ENCODE assay signal across 8 cellular contexts in the genomic region with DNA sequence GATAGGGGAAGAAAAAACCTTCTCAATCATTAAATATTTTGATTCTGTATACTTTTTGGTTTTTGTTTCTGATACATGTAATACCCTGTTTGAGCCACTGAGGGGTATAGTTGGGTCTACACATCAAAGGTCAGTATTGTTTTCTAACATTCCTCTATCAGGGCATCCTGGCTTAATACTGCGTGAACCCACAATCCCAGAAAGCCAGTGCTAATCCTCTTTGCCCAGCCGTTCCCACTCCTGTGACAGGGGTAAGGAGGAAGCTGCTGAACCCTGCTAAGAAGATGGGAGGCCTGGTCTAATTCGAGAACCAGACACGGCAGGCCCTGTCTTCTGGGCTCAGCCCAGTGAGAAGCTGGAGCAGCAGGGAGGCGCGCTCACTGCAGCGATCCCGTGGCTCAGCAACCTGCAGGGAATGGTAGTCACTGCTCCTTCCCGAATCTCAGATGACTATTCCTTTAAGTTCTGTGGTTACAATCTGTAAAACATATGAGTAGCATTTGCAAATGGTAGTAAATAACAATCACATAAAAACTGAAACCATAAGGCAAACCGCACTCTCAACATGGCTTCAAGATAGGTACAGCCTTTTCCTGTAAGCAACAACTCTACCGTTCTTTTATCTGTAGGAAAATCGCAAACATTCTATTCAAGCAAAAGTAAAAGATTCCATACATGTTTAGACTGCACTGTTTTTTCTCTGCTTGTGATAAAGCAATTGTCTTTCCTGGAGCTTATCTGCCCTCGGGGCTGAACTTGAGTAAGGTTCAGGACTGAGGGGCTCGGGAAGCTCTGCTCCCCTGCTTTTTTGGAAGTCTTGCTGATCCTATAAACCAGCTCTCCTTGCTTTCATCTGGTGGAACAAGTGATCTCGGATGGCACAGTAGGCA.
DNase-seq lines count a peak whose midpoint lies in the region; ATAC-seq and TF ChIP-seq lines count a peak whose summit lies in the region.

No MANE protein-coding gene starts in this region.

- H3K36me3 Mint-ChIP-seq in CD8-positive, alpha-beta T cell: no peaks in the 10 kb centered on the region
- H3K36me3 Mint-ChIP-seq in endothelial cell (ENCODE audit: low read depth, unreplicated experiment): no peaks in the 10 kb centered on the region

- H3K27ac ChIP-seq in CD8-positive, alpha-beta T cell (ENCODE audit: low read depth, low read length): peak overlapping the region; percentile 45
- H3K27ac ChIP-seq in Panc1 (ENCODE audit: low read length) (no peak overlapping the region), muscle layer of colon (ENCODE audit: low read depth, low read length) (peak overlapping the region; percentile 40)

- BruUV-seq in Panc1 (replicated peaks; lab: Mats Ljungman, UMichigan): no TSS peak

- H3K27ac Mint-ChIP-seq in CD8-positive, alpha-beta T cell: peak overlapping the region; percentile 71
- H3K27ac Mint-ChIP-seq in endothelial cell (ENCODE audit: unreplicated experiment): peak overlapping the region; percentile 22

- CTCF ChIA-PET in CD8-positive, alpha-beta T cell (lab: Charles Lee): no interaction called here
- CTCF ChIA-PET in Panc1 (lab: Charles Lee): no interaction called here

- H3K36me3 ChIP-seq in CD8-positive, alpha-beta T cell (ENCODE audit: insufficient read depth, low read length): no peaks in the 10 kb centered on the region
- no peaks in the 10 kb centered on the region for H3K36me3 ChIP-seq in H7 (replicated peaks; ENCODE audit: control insufficient read depth, insufficient read depth, low read length)
- no peaks in the 10 kb centered on the region for H3K36me3 ChIP-seq in Panc1 (ENCODE audit: control insufficient read depth, insufficient read depth, low read length)
- no peaks in the 10 kb centered on the region for H3K36me3 ChIP-seq in muscle layer of colon (ENCODE audit: insufficient read depth, low read length)

- in situ Hi-C loops in Panc1 (cut with HindIII; ENCODE audit: low pct_unique_long_range_greater_than_20kb, low sequenced_read_pairs): no loop called here

- DNase-seq in CD8-positive, alpha-beta T cell: peak in 2 of 7 experiments; percentile 11 to 66
- DNase-seq in H7: peak; percentile 50
- DNase-seq in Panc1 (ENCODE audit: low read depth, low spot score): no peak
- peak; percentile 32 for DNase-seq in endothelial cell (ENCODE audit: low spot score)
- no peak for DNase-seq in NCI-H510A treated with DMSO at 0.1 percent for 48 hours (lab: John Stamatoyannopoulos, UW)

- peaks cover 4% of the 10 kb centered on the region for H3K27me3 Mint-ChIP-seq in CD8-positive, alpha-beta T cell (ENCODE audit: low read depth)
- peaks cover 1% of the 10 kb centered on the region for H3K27me3 Mint-ChIP-seq in endothelial cell (ENCODE audit: unreplicated experiment)

- H3K4me1 Mint-ChIP-seq in CD8-positive, alpha-beta T cell (ENCODE audit: low read depth): peaks cover 3% of the 10 kb centered on the region
- peaks cover 9% of the 10 kb centered on the region for H3K4me1 Mint-ChIP-seq in endothelial cell (ENCODE audit: unreplicated experiment)

- intact Hi-C loops in CD8-positive, alpha-beta T cell (cut with DNase I, micrococcal nuclease): no loop called here
- intact Hi-C loops in Panc1 (cut with micrococcal nuclease; ENCODE audit: unreplicated experiment): no loop called here

- ATAC-seq in CD8-positive, alpha-beta T cell: peak; percentile 56
- ATAC-seq in Panc1 (no peak), GM21423 (IDR thresholded peaks at IDR 0.05; ENCODE audit: unreplicated experiment) (no peak), GM19324 (IDR thresholded peaks at IDR 0.05; ENCODE audit: low FRiP score, unreplicated experiment) (no peak)

- H3K9ac ChIP-seq in muscle layer of colon (ENCODE audit: low read length): peak overlapping the region; percentile 41

- peak; percentile 14 for TF ChIP-seq CTCF in CD8-positive, alpha-beta T cell (IDR thresholded peaks at IDR 0.05)
- TF ChIP-seq CTCF in Panc1 (IDR thresholded peaks at IDR 0.05) (peak; percentile 17; the same call in 1 of the 2 replicates), endothelial cell (IDR thresholded peaks at IDR 0.05; ENCODE audit: unreplicated experiment) (peak; percentile 50)

- peak overlapping the region; percentile 64 for H3K4me3 Mint-ChIP-seq in CD8-positive, alpha-beta T cell
- no peak overlapping the region for H3K4me3 Mint-ChIP-seq in endothelial cell (ENCODE audit: unreplicated experiment)

- no peaks in the 10 kb centered on the region for H3K27me3 ChIP-seq in CD8-positive, alpha-beta T cell (ENCODE audit: insufficient read depth, low read length)
- H3K27me3 ChIP-seq in H7 (ENCODE audit: control insufficient read depth, insufficient read depth, low read length): no peaks in the 10 kb centered on the region
- H3K27me3 ChIP-seq in Panc1 (ENCODE audit: control insufficient read depth, insufficient read depth, low read length): no peaks in the 10 kb centered on the region
- no peaks in the 10 kb centered on the region for H3K27me3 ChIP-seq in muscle layer of colon (ENCODE audit: control insufficient read depth in 1 of 2, insufficient read depth in 2 of 2, low read length in 2 of 2)

- POLR2A ChIA-PET in CD8-positive, alpha-beta T cell (lab: Charles Lee): no interaction called here
- POLR2A ChIA-PET in Panc1 (lab: Charles Lee): no interaction called here

- no peaks in the 10 kb centered on the region for H3K9me3 Mint-ChIP-seq in CD8-positive, alpha-beta T cell
- H3K9me3 Mint-ChIP-seq in endothelial cell (ENCODE audit: unreplicated experiment): no peaks in the 10 kb centered on the region

- no peaks in the 10 kb centered on the region for H3K4me1 ChIP-seq in CD8-positive, alpha-beta T cell (ENCODE audit: insufficient read depth, low read length)
- no peaks in the 10 kb centered on the region for H3K4me1 ChIP-seq in Panc1 (ENCODE audit: control insufficient read depth, insufficient read depth, low read length)
- H3K4me1 ChIP-seq in muscle layer of colon (ENCODE audit: insufficient read depth, low read length): peaks cover 32% of the 10 kb centered on the region

- no peaks in the 10 kb centered on the region for H3K9me3 ChIP-seq in CD8-positive, alpha-beta T cell (ENCODE audit: low read length)
- H3K9me3 ChIP-seq in Panc1 (ENCODE audit: control insufficient read depth, insufficient read depth, low read depth, low read length): no peaks in the 10 kb centered on the region
- H3K9me3 ChIP-seq in muscle layer of colon (ENCODE audit: low read length): no peaks in the 10 kb centered on the region

- H3K4me3 ChIP-seq in CD8-positive, alpha-beta T cell (ENCODE audit: low read depth, low read length): peak overlapping the region; percentile 20
- H3K4me3 ChIP-seq in H7 (ENCODE audit: insufficient read depth, low read depth, low read length) (peak overlapping the region; percentile 16; the same call in 1 of the 2 replicates), Panc1 (ENCODE audit: low read depth in 2 of 2, low read length in 2 of 2) (no peak overlapping the region), muscle layer of colon (ENCODE audit: low read depth in 1 of 2, low read length in 2 of 2) (peak overlapping the region; percentile 15 to 64)

Comparison
In these comparisons a context has a peak if more than half of its experiments do, and no peak if none do; other contexts are left out.
1. DNase-seq: peak in H7 (single experiment) and endothelial cell (single experiment); none in Panc1 (single experiment) and NCI-H510A treated with DMSO at 0.1 percent for 48 hours (single experiment).
2. H3K4me3 ChIP-seq: peak in CD8-positive, alpha-beta T cell (single experiment), H7 (single experiment) and muscle layer of colon (2 of 2); none in Panc1 (0 of 2).
3. Peak in every context shown above with its lines, with median percentiles within 50 percentile points of each other: CTCF ChIP-seq.